15 cellular contexts compared by ENCODE assay signal in the genomic region with DNA sequence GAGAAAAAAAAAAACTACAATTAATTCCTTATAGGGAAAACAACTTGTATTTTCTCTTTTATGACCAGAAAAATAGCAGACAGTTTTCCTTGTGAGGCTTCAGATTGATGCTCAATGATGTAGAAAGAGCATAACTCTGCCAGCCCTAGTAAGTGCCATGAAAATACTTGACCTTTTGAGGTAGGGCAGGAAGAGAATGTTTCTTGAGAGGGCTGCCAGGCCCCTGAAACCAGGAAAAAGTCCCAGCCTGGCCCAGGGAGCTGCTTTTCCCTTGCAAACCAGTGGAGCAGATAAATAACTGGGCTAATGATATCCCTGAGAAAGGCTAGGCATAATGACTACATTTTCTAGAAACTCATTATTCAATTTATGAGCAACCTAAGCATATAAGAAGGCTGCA.
"Had no signal": no experiment of that assay in that cellular context is flagged by ENCODE, and none has a peak within 500 bp of the region (broad histone marks: within the 10 kb centered on the region; RNA-seq: fewer than 3 reads in every experiment).

No MANE protein-coding gene starts in this region.

- DNase-seq: activated CD4-positive, alpha-beta T cell treated with anti-CD3 and anti-CD28 coated beads, Interleukin-2, amount 50 U/mL, for 1 hour; activated naive CD4-positive, alpha-beta T cell treated with anti-CD3 and anti-CD28 coated beads, Interleukin-2, amount 50 U/mL, for 16 hours; activated T-cell treated with anti-CD3 and anti-CD28 coated beads, Interleukin-2, amount 50 U/mL, for 1 hour; brain microvascular endothelial cell; dorsolateral prefrontal cortex; esophagus squamous epithelium; foreskin fibroblast; heart left ventricle; left ventricle myocardium superior; mesendoderm; stimulated activated CD4-positive, alpha-beta T cell treated with anti-CD3 and anti-CD28 coated beads, Interleukin-4, amount 100 ng/mL, for 1 hour; stimulated activated CD8-positive, alpha-beta memory T cell treated with anti-CD3 and anti-CD28 coated beads, Interleukin-4, amount 100 ng/mL, for 48 hours; stimulated activated naive CD8-positive, alpha-beta T cell treated with anti-CD3 and anti-CD28 coated beads, Interleukin-15, Interleukin-2, amounts not matched to agents 100 U/mL and 50 U/mL, for 24 hours; T-helper 2 cell; testis had no signal

- H3K27me3 ChIP-seq: brain microvascular endothelial cell, dorsolateral prefrontal cortex, esophagus squamous epithelium, heart left ventricle, testis had no signal

- H3K4me3 ChIP-seq: dorsolateral prefrontal cortex, esophagus squamous epithelium, heart left ventricle, testis had no signal

- H3K27ac ChIP-seq: brain microvascular endothelial cell, dorsolateral prefrontal cortex, esophagus squamous epithelium, testis had no signal

- H3K36me3 ChIP-seq: brain microvascular endothelial cell, esophagus squamous epithelium, heart left ventricle had no signal

- ATAC-seq: left ventricle myocardium superior; stimulated activated naive CD8-positive, alpha-beta T cell treated with anti-CD3 and anti-CD28 coated beads, Interleukin-15, Interleukin-2, amounts not matched to agents 100 U/mL and 50 U/mL, for 24 hours had no signal

- H3K9me3 ChIP-seq: esophagus squamous epithelium, heart left ventricle, testis had no signal
